In genomic region chr16:81524382-81524781, GRCh38 we compare ENCODE assay signal across 10 cellular contexts.
A peak's percentile ranks its signal among the peaks of the same experiment; 100 is the strongest.
DNase-seq lines count a peak whose midpoint lies in the region; ATAC-seq, FAIRE-seq and TF ChIP-seq lines count a peak whose summit lies in the region.
"Had no signal": no experiment of that assay in that cellular context is flagged by ENCODE, and none has a peak within 500 bp of the region (broad histone marks: within the 10 kb centered on the region; RNA-seq: fewer than 3 reads in every experiment).

No MANE protein-coding gene starts in this region.

- no peak overlapping the region for H2AFZ ChIP-seq in keratinocyte (ENCODE audit: control insufficient read depth, low read length)

- peaks cover 6 to 9% of the 10 kb centered on the region in 2 experiments for H3K36me3 ChIP-seq in keratinocyte (ENCODE audit: control insufficient read depth in 2 of 2, extremely low read depth in 1 of 2, insufficient read depth in 2 of 2, low read length in 2 of 2)

- H3K79me2 ChIP-seq in keratinocyte (ENCODE audit: control insufficient read depth, insufficient read depth, low read length), result peaks cover 70% of the 10 kb centered on the region

- H3K9me3 Mint-ChIP-seq in activated T-cell treated with anti-CD3 and anti-CD28 coated beads, Interleukin-2, amount 50 U/mL, for 24 hours, result no peaks in the 10 kb centered on the region
- H3K9me3 Mint-ChIP-seq in stimulated activated effector memory CD8-positive, alpha-beta T cell treated with anti-CD3 and anti-CD28 coated beads, Interleukin-12 subunit alpha, Interleukin-12 subunit beta, amount 100 ng/mL, for 72 hours, result no peaks in the 10 kb centered on the region
- H3K9me3 Mint-ChIP-seq in progenitor cell of endocrine pancreas (ENCODE audit: low read depth), result peaks cover 13% of the 10 kb centered on the region

- dilution Hi-C loops in keratinocyte (cut with MboI; ENCODE audit: extremely low pct_ligation_motif_present, low sequenced_read_pairs), result no loop called here

- H3K9me1 ChIP-seq in keratinocyte (ENCODE audit: control insufficient read depth, extremely low read depth, insufficient read depth, low read length), result peaks cover 4% of the 10 kb centered on the region

- H3K4me1 Mint-ChIP-seq in activated T-cell treated with anti-CD3 and anti-CD28 coated beads, Interleukin-2, amount 50 U/mL, for 24 hours (ENCODE audit: low read depth), result peaks cover 78% of the 10 kb centered on the region
- peaks cover 94% of the 10 kb centered on the region for H3K4me1 Mint-ChIP-seq in stimulated activated effector memory CD8-positive, alpha-beta T cell treated with anti-CD3 and anti-CD28 coated beads, Interleukin-12 subunit alpha, Interleukin-12 subunit beta, amount 100 ng/mL, for 72 hours
- peaks cover 4% of the 10 kb centered on the region for H3K4me1 Mint-ChIP-seq in progenitor cell of endocrine pancreas (ENCODE audit: low read depth)

- H3K9ac ChIP-seq in keratinocyte (ENCODE audit: control insufficient read depth, extremely low read depth, insufficient read depth, low read length), result peak overlapping the region; percentile 64

- peak overlapping the region; percentile 90 for H3K27ac ChIP-seq in keratinocyte (ENCODE audit: control insufficient read depth, insufficient read depth, low read length)

- no peaks in the 10 kb centered on the region for H3K27me3 Mint-ChIP-seq in activated T-cell treated with anti-CD3 and anti-CD28 coated beads, Interleukin-2, amount 50 U/mL, for 24 hours
- H3K27me3 Mint-ChIP-seq in progenitor cell of endocrine pancreas, result no peaks in the 10 kb centered on the region

- H3K4me2 ChIP-seq in keratinocyte (ENCODE audit: control insufficient read depth, extremely low read depth, insufficient read depth, low read depth, low read length), result peak overlapping the region; percentile 67

- no peak overlapping the region for H3K4me3 Mint-ChIP-seq in activated T-cell treated with anti-CD3 and anti-CD28 coated beads, Interleukin-2, amount 50 U/mL, for 24 hours
- H3K4me3 Mint-ChIP-seq in stimulated activated effector memory CD8-positive, alpha-beta T cell treated with anti-CD3 and anti-CD28 coated beads, Interleukin-12 subunit alpha, Interleukin-12 subunit beta, amount 100 ng/mL, for 72 hours, result peak overlapping the region; percentile 39
- H3K4me3 Mint-ChIP-seq in progenitor cell of endocrine pancreas (ENCODE audit: low read depth), result no peak overlapping the region

- no peaks in the 10 kb centered on the region for H3K9me3 ChIP-seq in keratinocyte (ENCODE audit: control insufficient read depth, low read depth, low read length)

- peaks cover 4% of the 10 kb centered on the region for H3K36me3 Mint-ChIP-seq in activated T-cell treated with anti-CD3 and anti-CD28 coated beads, Interleukin-2, amount 50 U/mL, for 24 hours (ENCODE audit: low read depth)
- H3K36me3 Mint-ChIP-seq in stimulated activated effector memory CD8-positive, alpha-beta T cell treated with anti-CD3 and anti-CD28 coated beads, Interleukin-12 subunit alpha, Interleukin-12 subunit beta, amount 100 ng/mL, for 72 hours, result peaks cover 26% of the 10 kb centered on the region
- H3K36me3 Mint-ChIP-seq in progenitor cell of endocrine pancreas (ENCODE audit: insufficient read depth), result peaks cover 21% of the 10 kb centered on the region

- no peaks in the 10 kb centered on the region for H3K27me3 ChIP-seq in keratinocyte (ENCODE audit: control insufficient read depth, extremely low read depth, insufficient read depth, low read length)

- TF ChIP-seq CTCF in keratinocyte (optimal IDR thresholded peaks at IDR 0.05 in 1 of 3, IDR thresholded peaks at IDR 0.05 in 1 of 3, conservative IDR thresholded peaks at IDR 0.05 in 1 of 3; ENCODE audit: extremely low read depth in 1 of 3, insufficient read depth in 2 of 3, low read length in 3 of 3) (no peak), progenitor cell of endocrine pancreas (IDR thresholded peaks at IDR 0.05; ENCODE audit: unreplicated experiment) (no peak)

- no peak for FAIRE-seq in keratinocyte (lab: Jason Lieb, UNC)

- ATAC-seq in stimulated activated effector memory CD8-positive, alpha-beta T cell treated with anti-CD3 and anti-CD28 coated beads, Interleukin-12 subunit alpha, Interleukin-12 subunit beta, amount 100 ng/mL, for 72 hours, result peak; percentile 85
- ATAC-seq in GM21381 (IDR thresholded peaks at IDR 0.05; ENCODE audit: unreplicated experiment), result no peak

- no peaks in the 10 kb centered on the region for H4K20me1 ChIP-seq in keratinocyte (ENCODE audit: control insufficient read depth, extremely low read depth, insufficient read depth, low read length)

- peak overlapping the region; percentile 18 for H3K27ac Mint-ChIP-seq in activated T-cell treated with anti-CD3 and anti-CD28 coated beads, Interleukin-2, amount 50 U/mL, for 24 hours
- peak overlapping the region; percentile 93 for H3K27ac Mint-ChIP-seq in stimulated activated effector memory CD8-positive, alpha-beta T cell treated with anti-CD3 and anti-CD28 coated beads, Interleukin-12 subunit alpha, Interleukin-12 subunit beta, amount 100 ng/mL, for 72 hours
- no peak overlapping the region for H3K27ac Mint-ChIP-seq in progenitor cell of endocrine pancreas

- peak; percentile 45 for DNase-seq in activated naive CD4-positive, alpha-beta T cell treated with Interleukin-2 at 50 U/mL for 16 hours
- no peak for DNase-seq in activated naive CD4-positive, alpha-beta T cell treated with anti-CD3 and anti-CD28 coated beads, Interleukin-2, amount 50 U/mL, for 16 hours
- peak; percentile 41 for DNase-seq in activated T-cell treated with anti-CD3 and anti-CD28 coated beads, Interleukin-2, amount 50 U/mL, for 24 hours
- DNase-seq in keratinocyte (ENCODE audit: low read depth, low spot score) (no peak), progenitor cell of endocrine pancreas (ENCODE audit: low spot score, unreplicated experiment) (no peak), NCI-H748 treated with DMSO at 0.1 percent for 48 hours (lab: John Stamatoyannopoulos, UW) (no peak)
- peak; percentile 40 to 77 for DNase-seq in stimulated activated effector memory CD8-positive, alpha-beta T cell treated with anti-CD3 and anti-CD28 coated beads, Interleukin-12 subunit alpha, Interleukin-12 subunit beta, amount 100 ng/mL, for 72 hours (ENCODE audit: low spot score in 2 of 2)
- DNase-seq: NCI-H1092 treated with DMSO at 0.1 percent for 48 hours, NCI-H510A had no signal

- H3K4me3 ChIP-seq in keratinocyte (ENCODE audit: control insufficient read depth in 2 of 3, extremely low read depth in 1 of 3, insufficient read depth in 2 of 3, low read depth in 1 of 3, low read length in 3 of 3), result no peak overlapping the region

- peaks cover 64% of the 10 kb centered on the region for H3K4me1 ChIP-seq in keratinocyte (ENCODE audit: control insufficient read depth, extremely low read depth, insufficient read depth, low read length)

Comparison
In these comparisons a context has a peak if more than half of its experiments do, and no peak if none do; other contexts are left out.
1. DNase-seq: peak in activated naive CD4-positive, alpha-beta T cell treated with Interleukin-2 at 50 U/mL for 16 hours (single experiment), activated T-cell treated with anti-CD3 and anti-CD28 coated beads, Interleukin-2, amount 50 U/mL, for 24 hours (single experiment) and stimulated activated effector memory CD8-positive, alpha-beta T cell treated with anti-CD3 and anti-CD28 coated beads, Interleukin-12 subunit alpha, Interleukin-12 subunit beta, amount 100 ng/mL, for 72 hours (2 of 2); none in activated naive CD4-positive, alpha-beta T cell treated with anti-CD3 and anti-CD28 coated beads, Interleukin-2, amount 50 U/mL, for 16 hours (single experiment), keratinocyte (single experiment), progenitor cell of endocrine pancreas (single experiment) and NCI-H748 treated with DMSO at 0.1 percent for 48 hours (single experiment).